Comparison of ENCODE assay signal across 19 cellular contexts in the genomic region with DNA sequence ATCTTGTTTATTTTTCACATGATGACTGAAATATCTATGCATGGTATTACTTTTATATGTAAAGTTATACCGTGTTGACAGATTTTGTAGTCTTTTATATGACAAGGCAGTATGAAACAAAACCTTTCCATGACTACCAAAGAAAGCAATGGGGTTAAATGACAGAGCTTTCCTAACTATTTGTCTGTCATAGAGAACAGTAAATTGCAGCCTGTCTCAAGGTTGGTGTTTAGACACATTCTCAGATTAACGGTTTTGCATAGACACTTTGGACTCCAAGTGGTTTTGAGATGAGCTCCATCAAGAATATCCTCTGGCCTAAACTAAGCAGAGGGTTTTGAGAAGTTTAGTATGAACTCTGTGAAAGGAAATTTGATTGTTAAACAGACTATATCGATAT.
DNase-seq lines count a peak whose midpoint lies in the region; ATAC-seq, FAIRE-seq and TF ChIP-seq lines count a peak whose summit lies in the region.
"Had no signal": no experiment of that assay in that cellular context is flagged by ENCODE, and none has a peak within 500 bp of the region (broad histone marks: within the 10 kb centered on the region; RNA-seq: fewer than 3 reads in every experiment).

No MANE protein-coding gene starts in this region.

- WGBS in H1 (ENCODE audit: extremely low coverage in 1 of 2, insufficient coverage in 1 of 2, insufficient read length in 1 of 2, insufficient replicate concordance in 2 of 2, low coverage in 1 of 2, low lambda C conversion rate in 2 of 2, missing lambda C conversion rate in 1 of 2), 2 experiments: 73% methylated on average over 3 of the region's 3 CpGs; no CpG with 5 or more reads in 1 of the 2 experiments

- H2BK5ac ChIP-seq in H1 (ENCODE audit: low read depth, low read length): no peak overlapping the region

- H3K79me1 ChIP-seq in H1 (ENCODE audit: low read depth, low read length): no peaks in the 10 kb centered on the region

- ATAC-seq in GM18873 (IDR thresholded peaks at IDR 0.05; ENCODE audit: low FRiP score, unreplicated experiment) (no peak), HG03135 (IDR thresholded peaks at IDR 0.05; ENCODE audit: unreplicated experiment) (no peak)
- ATAC-seq: body of pancreas, heart left ventricle, left lobe of liver had no signal

- no peak overlapping the region for H3K4me2 ChIP-seq in H1 (ENCODE audit: insufficient read depth in 1 of 2, low read depth in 2 of 2, low read length in 2 of 2)
- H3K4me2 ChIP-seq in osteoblast (ENCODE audit: insufficient read depth, low read length): peak overlapping the region; percentile 25
- H3K4me2 ChIP-seq: neural progenitor cell had no signal

- TF ChIP-seq POLR2A in H1 (IDR thresholded peaks at IDR 0.05; ENCODE audit: control extremely low read depth in 1 of 2, low read depth in 2 of 2, low read length in 2 of 2): no peak

- H3K36me3 ChIP-seq in ACC112 (ENCODE audit: insufficient read depth, low read length) (no peaks in the 10 kb centered on the region), H1 (ENCODE audit: control insufficient read depth in 2 of 4, insufficient read depth in 4 of 4, low read length in 3 of 4) (peaks cover 0 to 7% (median 0%) of the 10 kb centered on the region in 4 experiments; a peak in 1 of 8 replicates), osteoblast (ENCODE audit: insufficient read depth, low read length) (no peaks in the 10 kb centered on the region)
- H3K36me3 ChIP-seq: heart left ventricle, neural progenitor cell, thyroid gland, WERI-Rb-1 had no signal

- H3K23me2 ChIP-seq in H1 (ENCODE audit: low read depth, low read length): no peaks in the 10 kb centered on the region; the same call in 1 of the 2 replicates

- no peak overlapping the region for H2BK12ac ChIP-seq in H1 (ENCODE audit: low read depth, low read length)

- H4K5ac ChIP-seq in H1 (ENCODE audit: insufficient read length, low read depth, low read length): no peak overlapping the region

- no peak overlapping the region for H3K14ac ChIP-seq in H1 (ENCODE audit: insufficient read length)

- H4K91ac ChIP-seq in H1 (replicated peaks; ENCODE audit: insufficient read length, low read length): no peak overlapping the region

- H3K9ac ChIP-seq in H1 (replicated peaks in 1 of 4; ENCODE audit: extremely low read depth in 1 of 4, low read depth in 3 of 4, low read length in 3 of 4): no peak overlapping the region
- H3K9ac ChIP-seq: neural progenitor cell had no signal

- no peak overlapping the region for H2BK20ac ChIP-seq in H1 (ENCODE audit: low read length)

- peaks cover 17% of the 10 kb centered on the region for H3K4me1 ChIP-seq in ACC112 (ENCODE audit: control insufficient read depth, insufficient read depth, low read length, unreplicated experiment)
- H3K4me1 ChIP-seq in H1 (replicated peaks in 1 of 4; ENCODE audit: control insufficient read depth in 3 of 4, insufficient read depth in 4 of 4, low read length in 3 of 4): peaks cover 0 to 5% (median 0%) of the 10 kb centered on the region in 4 experiments; a peak in 2 of 7 replicates
- peaks cover 15% of the 10 kb centered on the region for H3K4me1 ChIP-seq in osteoblast (ENCODE audit: insufficient read depth, low read length)
- H3K4me1 ChIP-seq: body of pancreas, heart left ventricle, neural progenitor cell, thyroid gland had no signal

- H3K79me2 ChIP-seq in ACC112 (ENCODE audit: control insufficient read depth, insufficient read depth, low read length, unreplicated experiment) (no peaks in the 10 kb centered on the region), H1 (ENCODE audit: control insufficient read depth in 1 of 2, insufficient read depth in 2 of 2, low read length in 2 of 2) (no peaks in the 10 kb centered on the region), osteoblast (ENCODE audit: insufficient read depth, low read length) (no peaks in the 10 kb centered on the region)

- no peak overlapping the region for H3K23ac ChIP-seq in H1 (ENCODE audit: insufficient read length)

- no peak for TF ChIP-seq RAD21 in H1 (IDR thresholded peaks at IDR 0.05 in 1 of 2, conservative IDR thresholded peaks at IDR 0.05 in 1 of 2; ENCODE audit: low read depth in 2 of 2, low read length in 2 of 2)

- peaks cover 8 to 10% of the 10 kb centered on the region in 2 experiments for H3K9me3 ChIP-seq in H1 (ENCODE audit: insufficient read depth in 2 of 2, low read depth in 1 of 2, low read length in 1 of 2)
- H3K9me3 ChIP-seq in osteoblast (ENCODE audit: low read depth, low read length): no peaks in the 10 kb centered on the region
- H3K9me3 ChIP-seq: body of pancreas, heart left ventricle, thyroid gland had no signal

- peak; percentile 74 for FAIRE-seq in H1 (lab: Jason Lieb, UNC)

- POLR2A ChIA-PET in H1 (lab: Charles Lee; ENCODE audit: partially characterized antibody): interaction anchor here (1.4 kb wide), 1 partner anchor 22 kb away, joined by 3 read pairs; no protein-coding TSS in a partner anchor

- H3K4me3 ChIP-seq in ACC112 (ENCODE audit: low read depth, low read length) (peak overlapping the region; percentile 19; the same call in 1 of the 2 replicates), H1 (ENCODE audit: extremely low read depth in 1 of 4, insufficient read depth in 2 of 4, low read depth in 3 of 4, low read length in 4 of 4) (no peak overlapping the region), osteoblast (ENCODE audit: insufficient read depth, low read length) (no peak overlapping the region)
- H3K4me3 ChIP-seq: body of pancreas, heart left ventricle, neural progenitor cell, thyroid gland had no signal

- no peak overlapping the region for H2AK5ac ChIP-seq in H1 (ENCODE audit: low read depth, low read length)

- H3K27ac ChIP-seq in ACC112 (ENCODE audit: low read depth, low read length) (peak overlapping the region; percentile 40), H1 (ENCODE audit: low read depth, low read length) (no peak overlapping the region), osteoblast (ENCODE audit: low read depth, low read length) (peak overlapping the region; percentile 6)
- H3K27ac ChIP-seq: body of pancreas, heart left ventricle, neural progenitor cell, thyroid gland, WERI-Rb-1 had no signal

- DNase-seq in M059J (ENCODE audit: low read depth): peak; percentile 18
- no peak for DNase-seq in H1 (ENCODE audit: low read depth in 1 of 2, low spot score in 2 of 2)
- no peak for DNase-seq in osteoblast (ENCODE audit: insufficient read length, low spot score, missing footprints)
- DNase-seq in NCI-H82 treated with DMSO at 0.1 percent for 48 hours (lab: John Stamatoyannopoulos, UW; ENCODE audit: unreplicated experiment): no peak
- no peak for DNase-seq in DMS79 (lab: John Stamatoyannopoulos, UW)
- DNase-seq: activated CD8-positive, alpha-beta memory T cell treated with anti-CD3 and anti-CD28 coated beads, Interleukin-2, amount 50 U/mL, for 4 hours; body of pancreas; heart left ventricle; Karpas-422; NCI-H1048; NCI-H2081; NCI-H446 treated with DMSO at 0.1 percent for 48 hours; thyroid gland; WERI-Rb-1 had no signal

- H2BK15ac ChIP-seq in H1 (ENCODE audit: low read length): no peak overlapping the region

- H2AFZ ChIP-seq in ACC112 (ENCODE audit: low read length, unreplicated experiment) (peak overlapping the region; percentile 6), H1 (ENCODE audit: low read length) (no peak overlapping the region), osteoblast (ENCODE audit: low read length) (no peak overlapping the region)
- H2AFZ ChIP-seq: neural progenitor cell had no signal

- no peaks in the 10 kb centered on the region for H4K20me1 ChIP-seq in H1 (replicated peaks in 1 of 2; ENCODE audit: control insufficient read depth in 1 of 2, insufficient read depth in 2 of 2, low read length in 2 of 2)
- no peaks in the 10 kb centered on the region for H4K20me1 ChIP-seq in osteoblast (ENCODE audit: insufficient read depth, low read length)

- TF ChIP-seq EP300 in H1 (IDR thresholded peaks at IDR 0.05; ENCODE audit: borderline replicate concordance in 1 of 2, low read depth in 2 of 2, low read length in 2 of 2): no peak

- H3K27me3 ChIP-seq in ACC112 (ENCODE audit: insufficient read depth, low read length): no peaks in the 10 kb centered on the region
- H3K27me3 ChIP-seq in H1 (replicated peaks in 1 of 4; ENCODE audit: control insufficient read depth in 3 of 4, extremely low read depth in 1 of 4, insufficient read depth in 3 of 4, low read length in 3 of 4): no peaks in the 10 kb centered on the region
- H3K27me3 ChIP-seq in osteoblast (ENCODE audit: insufficient read depth, low read length): no peaks in the 10 kb centered on the region
- H3K27me3 ChIP-seq: body of pancreas, heart left ventricle, neural progenitor cell, thyroid gland had no signal

- H3K56ac ChIP-seq in H1 (replicated peaks; ENCODE audit: insufficient read length, low read depth, low read length): no peak overlapping the region

- CTCF ChIA-PET in H1 (lab: Charles Lee; ENCODE audit: partially characterized antibody): interaction anchor here (0.7 kb wide), 1 partner anchor 11 kb away, joined by 3 read pairs; no protein-coding TSS in a partner anchor

- no peak for TF ChIP-seq CTCF in H1 (IDR thresholded peaks at IDR 0.05; ENCODE audit: control extremely low read depth in 1 of 3, insufficient read depth in 1 of 3, low read depth in 1 of 3, low read length in 3 of 3)
- no peak for TF ChIP-seq CTCF in osteoblast (IDR thresholded peaks at IDR 0.05; ENCODE audit: extremely low read depth, low read depth, low read length)

- no peak overlapping the region for H3K4ac ChIP-seq in H1 (replicated peaks; ENCODE audit: insufficient read length, low read depth, low read length)

- H3K18ac ChIP-seq in H1 (ENCODE audit: extremely low read depth, low read length): no peak overlapping the region

- H2BK120ac ChIP-seq in H1 (replicated peaks; ENCODE audit: low read depth, low read length): no peak overlapping the region

- H4K8ac ChIP-seq in H1 (ENCODE audit: extremely low read depth, insufficient read depth, low read length): no peak overlapping the region

TF ChIP-seq in H1, 55 proteins besides CTCF, POLR2A, EP300 and RAD21 (continues in another document):
- TF ChIP-seq TAF7 (optimal IDR thresholded peaks at IDR 0.05; ENCODE audit: borderline replicate concordance, low read depth, low read length): no peak
- no peak for TF ChIP-seq YY1 (IDR thresholded peaks at IDR 0.05; ENCODE audit: low read depth, low read length)
- no peak for TF ChIP-seq SIX5 (IDR thresholded peaks at IDR 0.05; ENCODE audit: low read depth, low read length)
- no peak for TF ChIP-seq SIRT6 (IDR thresholded peaks at IDR 0.05; ENCODE audit: low read length)
- no peak for TF ChIP-seq CHD1 (IDR thresholded peaks at IDR 0.05; ENCODE audit: low read depth, low read length)
- TF ChIP-seq HDAC6 (IDR thresholded peaks at IDR 0.05; ENCODE audit: low read depth, low read length): no peak
- TF ChIP-seq POLR2AphosphoS5 (IDR thresholded peaks at IDR 0.05; ENCODE audit: low read depth, low read length): no peak
- TF ChIP-seq POU5F1 (IDR thresholded peaks at IDR 0.05; ENCODE audit: low read depth, low read length): no peak
- TF ChIP-seq EZH2 (IDR thresholded peaks at IDR 0.05; ENCODE audit: low read depth, low read length, severe bottlenecking): no peak
- no peak for TF ChIP-seq RBBP5 (IDR thresholded peaks at IDR 0.05; ENCODE audit: borderline replicate concordance, low read depth, low read length)
